ENCODE assay signal across 15 cellular contexts in genomic region chr4:41679991-41680390, GRCh38.
DNase-seq lines count a peak whose midpoint lies in the region; ATAC-seq and TF ChIP-seq lines count a peak whose summit lies in the region.
"Had no signal": no experiment of that assay in that cellular context is flagged by ENCODE, and none has a peak within 500 bp of the region (broad histone marks: within the 10 kb centered on the region; RNA-seq: fewer than 3 reads in every experiment).

No MANE protein-coding gene starts in this region.

- H4K8ac ChIP-seq in IMR-90 (ENCODE audit: low read depth in 2 of 2, low read length in 2 of 2) (no peak overlapping the region), mesenchymal stem cell (ENCODE audit: low read length) (no peak overlapping the region)

- dilution Hi-C loops in IMR-90 (cut with HindIII; ENCODE audit: low sequenced_read_pairs, unreplicated experiment): no loop called here

- H3K79me1 ChIP-seq in IMR-90 (ENCODE audit: low read depth in 1 of 2, low read length in 2 of 2) (no peaks in the 10 kb centered on the region), mesenchymal stem cell (replicated peaks; ENCODE audit: low read length, poor library complexity, severe bottlenecking) (no peaks in the 10 kb centered on the region)

- H3K27me3 ChIP-seq in IMR-90 (ENCODE audit: control insufficient read depth, insufficient read depth, low read length) (peaks cover 2% of the 10 kb centered on the region; the same call in 1 of the 2 replicates), mesenchymal stem cell (ENCODE audit: control insufficient read depth in 1 of 2, insufficient read depth in 1 of 2, low read length in 2 of 2) (peaks cover 0 to 7% of the 10 kb centered on the region in 2 experiments)
- H3K27me3 ChIP-seq: BLaER1 treated with 17β-estradiol and CSF1 and Interleukin-3, amounts not matched to agents 10 nM and 100 nM had no signal

- H2BK15ac ChIP-seq in IMR-90 (ENCODE audit: low read depth, low read length) (no peak overlapping the region), mesenchymal stem cell (ENCODE audit: low read depth, poor library complexity, severe bottlenecking) (no peak overlapping the region)

- ATAC-seq in IMR-90 (ENCODE audit: low read depth): no peak
- no peak for ATAC-seq in GM18861 (IDR thresholded peaks at IDR 0.05; ENCODE audit: unreplicated experiment)
- ATAC-seq: CD8-positive, alpha-beta T cell; GM12878 had no signal

- H3K23ac ChIP-seq in IMR-90 (ENCODE audit: low read depth, low read length) (no peak overlapping the region), mesenchymal stem cell (ENCODE audit: low read length in 2 of 2) (no peak overlapping the region)

- H3K36me3 Mint-ChIP-seq in osteocyte (ENCODE audit: unreplicated experiment): no peaks in the 10 kb centered on the region
- H3K36me3 Mint-ChIP-seq: CD8-positive, alpha-beta T cell had no signal

- no peak for TF ChIP-seq RAD21 in IMR-90 (IDR thresholded peaks at IDR 0.05; ENCODE audit: low read length)

- H3K4me1 ChIP-seq in IMR-90 (ENCODE audit: control insufficient read depth, insufficient read depth, low read length): no peaks in the 10 kb centered on the region
- H3K4me1 ChIP-seq in mesenchymal stem cell (ENCODE audit: control insufficient read depth, insufficient read depth, low read depth, low read length): no peaks in the 10 kb centered on the region
- H3K4me1 ChIP-seq: BLaER1 treated with 17β-estradiol and CSF1 and Interleukin-3, amounts not matched to agents 10 nM and 100 nM; HAP-1 had no signal

- H3K9ac ChIP-seq in IMR-90 (ENCODE audit: low read depth, low read length) (no peak overlapping the region), mesenchymal stem cell (ENCODE audit: low read length) (no peak overlapping the region)
- H3K9ac ChIP-seq: BLaER1 treated with 17β-estradiol and CSF1 and Interleukin-3, amounts not matched to agents 10 nM and 100 nM had no signal

- H3K27ac Mint-ChIP-seq in osteocyte (ENCODE audit: unreplicated experiment): no peak overlapping the region
- H3K27ac Mint-ChIP-seq: B cell; CD8-positive, alpha-beta T cell had no signal

- H3K27me3 Mint-ChIP-seq in osteocyte (ENCODE audit: unreplicated experiment): peaks cover 29% of the 10 kb centered on the region

- CTCF ChIA-PET in IMR-90 (lab: Yijun Ruan, JAX): no interaction called here

- no peak overlapping the region for H2AK5ac ChIP-seq in IMR-90 (ENCODE audit: low read depth, low read length)
- H2AK5ac ChIP-seq in mesenchymal stem cell (ENCODE audit: low read length, severe bottlenecking): no peak overlapping the region

- H3K4me3 ChIP-seq in IMR-90 (ENCODE audit: insufficient read depth, low read depth, low read length) (no peak overlapping the region), mesenchymal stem cell (ENCODE audit: insufficient read depth in 1 of 2, low read depth in 1 of 2, low read length in 2 of 2) (no peak overlapping the region)
- H3K4me3 ChIP-seq: BLaER1 treated with 17β-estradiol and CSF1 and Interleukin-3, amounts not matched to agents 10 nM and 100 nM; GM12878; HAP-1 had no signal

- intact Hi-C loops in IMR-90 (cut with micrococcal nuclease): no loop called here

- no peak overlapping the region for H3K4me3 Mint-ChIP-seq in osteocyte (ENCODE audit: unreplicated experiment)
- H3K4me3 Mint-ChIP-seq: B cell; CD8-positive, alpha-beta T cell had no signal

- H3K18ac ChIP-seq in IMR-90 (ENCODE audit: low read depth, low read length): no peak overlapping the region
- H3K18ac ChIP-seq in mesenchymal stem cell (ENCODE audit: low read depth in 1 of 2, low read length in 2 of 2): no peak overlapping the region

- TF ChIP-seq CTCF in IMR-90 (conservative IDR thresholded peaks at IDR 0.05; ENCODE audit: low read depth, low read length): no peak
- TF ChIP-seq CTCF in osteocyte (IDR thresholded peaks at IDR 0.05): no peak

- H3K4me2 ChIP-seq in IMR-90 (ENCODE audit: low read depth, low read length): no peak overlapping the region
- no peak overlapping the region for H3K4me2 ChIP-seq in mesenchymal stem cell (ENCODE audit: low read length, poor library complexity, severe bottlenecking)
- H3K4me2 ChIP-seq: BLaER1 treated with 17β-estradiol and CSF1 and Interleukin-3, amounts not matched to agents 10 nM and 100 nM had no signal

- no peak overlapping the region for H2BK5ac ChIP-seq in IMR-90 (ENCODE audit: low read depth, low read length, poor library complexity, severe bottlenecking)
- no peak overlapping the region for H2BK5ac ChIP-seq in mesenchymal stem cell (ENCODE audit: low read depth, low read length, poor library complexity, severe bottlenecking)

- no peaks in the 10 kb centered on the region for H3K4me1 Mint-ChIP-seq in osteocyte (ENCODE audit: unreplicated experiment)
- H3K4me1 Mint-ChIP-seq: B cell had no signal

- H2AFZ ChIP-seq in IMR-90 (replicated peaks; ENCODE audit: low read length, poor library complexity): no peak overlapping the region
- no peak overlapping the region for H2AFZ ChIP-seq in mesenchymal stem cell (ENCODE audit: low read depth, low read length)

- no CpG with 5 or more reads among the region's 4 CpGs for WGBS in IMR-90 (ENCODE audit: extremely low coverage in 2 of 2, insufficient read length in 1 of 2), 2 experiments
- 71% methylated on average over 4 of the region's 4 CpGs for WGBS in mesenchymal stem cell

- H4K20me1 ChIP-seq in IMR-90 (ENCODE audit: insufficient read depth, low read length): no peaks in the 10 kb centered on the region
- H4K20me1 ChIP-seq: BLaER1 treated with 17β-estradiol and CSF1 and Interleukin-3, amounts not matched to agents 10 nM and 100 nM had no signal

- H4K5ac ChIP-seq in IMR-90 (ENCODE audit: low read depth, low read length): no peak overlapping the region

- H2BK120ac ChIP-seq in IMR-90 (ENCODE audit: low read depth, low read length): no peak overlapping the region
- no peak overlapping the region for H2BK120ac ChIP-seq in mesenchymal stem cell (ENCODE audit: low read depth, low read length)

- no peak for TF ChIP-seq POLR2A in IMR-90 (IDR thresholded peaks at IDR 0.05; ENCODE audit: low read depth, low read length)

- POLR2A ChIA-PET in IMR-90 (lab: Charles Lee; ENCODE audit: unreplicated experiment): no interaction called here

- peak; percentile 2 for DNase-seq in IMR-90
- DNase-seq in astrocyte of the hippocampus (ENCODE audit: low read depth, low spot score): peak; percentile 12
- DNase-seq in mesenchymal stem cell: peak; percentile 12
- no peak for DNase-seq in stimulated activated CD4-positive, alpha-beta T cell treated with anti-CD3 and anti-CD28 coated beads, Interleukin-12 subunit alpha, Interleukin-12 subunit beta, amount 100 ng/mL, for 4 hours
- no peak for DNase-seq in osteocyte (ENCODE audit: extremely low spot score, unreplicated experiment)
- DNase-seq: Calu3; CD8-positive, alpha-beta T cell; DMS79 treated with DMSO at 0.1 percent for 48 hours; EL had no signal

- H4K91ac ChIP-seq in IMR-90 (ENCODE audit: insufficient read depth, low read depth, low read length) (no peak overlapping the region), mesenchymal stem cell (ENCODE audit: low read length) (no peak overlapping the region)

- BruUV-seq in IMR-90 (replicated peaks; lab: Mats Ljungman, UMichigan): no TSS peak

- H3K27ac ChIP-seq in IMR-90 (ENCODE audit: insufficient read depth, low read length): no peak overlapping the region
- no peak overlapping the region for H3K27ac ChIP-seq in mesenchymal stem cell (ENCODE audit: low read length, poor library complexity, severe bottlenecking)
- H3K27ac ChIP-seq in temporal lobe (ENCODE audit: low read depth, low read length): peak overlapping the region; percentile 21
- H3K27ac ChIP-seq: BLaER1 treated with 17β-estradiol and CSF1 and Interleukin-3, amounts not matched to agents 10 nM and 100 nM had no signal

- H3K36me3 ChIP-seq in IMR-90 (ENCODE audit: control insufficient read depth, insufficient read depth, low read length): no peaks in the 10 kb centered on the region
- H3K36me3 ChIP-seq in mesenchymal stem cell (ENCODE audit: control insufficient read depth in 1 of 2, insufficient read depth in 2 of 2, low read depth in 1 of 2, low read length in 2 of 2): peaks cover 0 to 2% of the 10 kb centered on the region in 2 experiments
- H3K36me3 ChIP-seq: BLaER1 treated with 17β-estradiol and CSF1 and Interleukin-3, amounts not matched to agents 10 nM and 100 nM had no signal

- H3K9me3 Mint-ChIP-seq in osteocyte (ENCODE audit: unreplicated experiment): no peaks in the 10 kb centered on the region
- H3K9me3 Mint-ChIP-seq: CD8-positive, alpha-beta T cell had no signal

- H3K9me1 ChIP-seq in IMR-90 (ENCODE audit: insufficient read depth, low read length): no peaks in the 10 kb centered on the region

- H3K14ac ChIP-seq in IMR-90 (replicated peaks; ENCODE audit: low read depth, low read length) (no peak overlapping the region), mesenchymal stem cell (ENCODE audit: low read length in 2 of 2) (no peak overlapping the region)

- H2BK20ac ChIP-seq in IMR-90 (ENCODE audit: low read depth, low read length): no peak overlapping the region

- H3K4ac ChIP-seq in IMR-90 (ENCODE audit: low read depth, low read length) (no peak overlapping the region), mesenchymal stem cell (ENCODE audit: low read depth in 1 of 2, low read length in 2 of 2) (no peak overlapping the region)

- H2BK12ac ChIP-seq in mesenchymal stem cell (ENCODE audit: low read length in 2 of 2): no peak overlapping the region

- no peak overlapping the region for H2AK9ac ChIP-seq in IMR-90 (replicated peaks; ENCODE audit: low read depth, low read length, poor library complexity)

- H3K56ac ChIP-seq in IMR-90 (ENCODE audit: extremely low read depth, insufficient read depth, low read length): no peak overlapping the region

- in situ Hi-C loops in IMR-90 (cut with MboI; ENCODE audit: low sequenced_read_pairs): no loop called here

- H3K9me3 ChIP-seq in IMR-90 (ENCODE audit: control insufficient read depth, insufficient read depth, low read length) (no peaks in the 10 kb centered on the region), mesenchymal stem cell (ENCODE audit: control insufficient read depth, low read length) (no peaks in the 10 kb centered on the region)
- H3K9me3 ChIP-seq: BLaER1 treated with 17β-estradiol and CSF1 and Interleukin-3, amounts not matched to agents 10 nM and 100 nM; HAP-1 had no signal

TF ChIP-seq in IMR-90, 13 proteins besides CTCF, POLR2A, EP300 and RAD21 (continues in another document):
- TF ChIP-seq SMC3 (IDR thresholded peaks at IDR 0.05; ENCODE audit: low read depth, low read length) (no peak), MAFK (IDR thresholded peaks at IDR 0.05; ENCODE audit: low read depth, low read length) (no peak), MAZ (IDR thresholded peaks at IDR 0.05; ENCODE audit: borderline replicate concordance, low read depth, low read length) (no peak)
- TF ChIP-seq, protein P1, sequence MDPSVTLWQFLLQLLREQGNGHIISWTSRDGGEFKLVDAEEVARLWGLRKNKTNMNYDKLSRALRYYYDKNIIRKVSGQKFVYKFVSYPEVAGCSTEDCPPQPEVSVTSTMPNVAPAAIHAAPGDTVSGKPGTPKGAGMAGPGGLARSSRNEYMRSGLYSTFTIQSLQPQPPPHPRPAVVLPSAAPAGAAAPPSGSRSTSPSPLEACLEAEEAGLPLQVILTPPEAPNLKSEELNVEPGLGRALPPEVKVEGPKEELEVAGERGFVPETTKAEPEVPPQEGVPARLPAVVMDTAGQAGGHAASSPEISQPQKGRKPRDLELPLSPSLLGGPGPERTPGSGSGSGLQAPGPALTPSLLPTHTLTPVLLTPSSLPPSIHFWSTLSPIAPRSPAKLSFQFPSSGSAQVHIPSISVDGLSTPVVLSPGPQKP (IDR thresholded peaks at IDR 0.05; ENCODE audit: borderline replicate concordance, low read depth, low read length): no peak

Comparison
In these comparisons a context has a peak if more than half of its experiments do, and no peak if none do; other contexts are left out.
1. DNase-seq: peak in IMR-90 (single experiment), astrocyte of the hippocampus (single experiment) and mesenchymal stem cell (single experiment); none in stimulated activated CD4-positive, alpha-beta T cell treated with anti-CD3 and anti-CD28 coated beads, Interleukin-12 subunit alpha, Interleukin-12 subunit beta, amount 100 ng/mL, for 4 hours (single experiment) and osteocyte (single experiment).